24 cellular contexts compared by ENCODE assay signal in genomic region chr16:88985521-88985920, GRCh38. TPM values are rescaled to one million over a fixed set of nuclear protein-coding genes. Genes with fewer than 3 reads are reported as not detected.
"Had no signal": no experiment of that assay in that cellular context is flagged by ENCODE, and none has a peak within 500 bp of the region (broad histone marks: within the 10 kb centered on the region; RNA-seq: fewer than 3 reads in every experiment).

No MANE protein-coding gene starts in this region.

- H3K27ac ChIP-seq: cardiac muscle cell, heart left ventricle, left lung, neural progenitor cell, suprapubic skin, tibial nerve had no signal

- H3K4me2 ChIP-seq: neural progenitor cell had no signal

- H3K4me3 Mint-ChIP-seq: activated CD8-positive, alpha-beta T cell treated with anti-CD3 and anti-CD28 coated beads, Interleukin-2, amount 10 ng/mL, durations not matched to agents 7 days and 5 days; activated naive CD8-positive, alpha-beta T cell treated with anti-CD3 and anti-CD28 coated beads, Interleukin-2, amount 50 U/mL, for 24 hours; activated T-helper 1 cell treated with anti-CD3 and anti-CD28 coated beads, Interleukin-12 subunit alpha, Interleukin-12 subunit beta, Interleukin-2, Interleukin-4 antibody, amounts not matched to agents 30 ng/mL and 10 ng/mL and 1 ng/mL, durations not matched to agents 14 hours and 24 hours and 36 hours; mesothelial cell of epicardium; naive thymus-derived CD8-positive, alpha-beta T cell; neural progenitor cell; stimulated activated naive CD8-positive, alpha-beta T cell treated with anti-CD3 and anti-CD28 coated beads, Interleukin-15, amount 100 ng/mL, for 72 hours had no signal

- H3K9me3 ChIP-seq: heart left ventricle, left lung, suprapubic skin, tibial nerve had no signal

- ATAC-seq: activated CD8-positive, alpha-beta T cell treated with anti-CD3 and anti-CD28 coated beads, Interleukin-2, amount 10 ng/mL, durations not matched to agents 7 days and 5 days; activated naive CD8-positive, alpha-beta T cell treated with anti-CD3 and anti-CD28 coated beads, Interleukin-2, amount 50 U/mL, for 24 hours; heart left ventricle; left lung; naive thymus-derived CD8-positive, alpha-beta T cell; stimulated activated naive CD8-positive, alpha-beta T cell treated with anti-CD3 and anti-CD28 coated beads, Interleukin-15, amount 100 ng/mL, for 72 hours had no signal

- H3K27me3 ChIP-seq: cardiac muscle cell, neural progenitor cell had no signal

- H3K27me3 Mint-ChIP-seq: activated naive CD8-positive, alpha-beta T cell treated with anti-CD3 and anti-CD28 coated beads, Interleukin-2, amount 50 U/mL, for 24 hours had no signal

- FAIRE-seq: endometrium had no signal

- H3K9ac ChIP-seq: neural progenitor cell had no signal

- H3K4me3 ChIP-seq: cardiac muscle cell, heart left ventricle, left lung, neural progenitor cell, suprapubic skin, tibial nerve had no signal

- H2AFZ ChIP-seq: neural progenitor cell had no signal

- DNase-seq: activated CD4-positive, alpha-beta T cell treated with anti-CD3 and anti-CD28 coated beads for 1 hour; activated CD4-positive, alpha-beta T cell treated with anti-CD3 and anti-CD28 coated beads, Interleukin-2, amount 50 U/mL, for 1 hour; activated CD8-positive, alpha-beta T cell treated with anti-CD3 and anti-CD28 coated beads, Interleukin-2, amount 10 ng/mL, durations not matched to agents 7 days and 5 days; activated gamma-delta T cell; activated naive CD4-positive, alpha-beta T cell treated with anti-CD3 and anti-CD28 coated beads, Interleukin-2, amount 50 U/mL, for 16 hours; activated naive CD8-positive, alpha-beta T cell treated with anti-CD3 and anti-CD28 coated beads, Interleukin-2, amount 50 U/mL, for 24 hours; naive thymus-derived CD8-positive, alpha-beta T cell; stimulated activated CD4-positive, alpha-beta T cell treated with anti-CD3 and anti-CD28 coated beads, Interleukin-4, amount 100 ng/mL, for 24 hours; stimulated activated naive CD8-positive, alpha-beta T cell treated with anti-CD3 and anti-CD28 coated beads, Interleukin-15, amount 100 ng/mL, for 72 hours; T-helper 9 cell had no signal

- H3K27ac Mint-ChIP-seq: activated CD8-positive, alpha-beta T cell treated with anti-CD3 and anti-CD28 coated beads, Interleukin-2, amount 10 ng/mL, durations not matched to agents 7 days and 5 days; activated naive CD8-positive, alpha-beta T cell treated with anti-CD3 and anti-CD28 coated beads, Interleukin-2, amount 50 U/mL, for 24 hours; activated T-helper 1 cell treated with anti-CD3 and anti-CD28 coated beads, Interleukin-12 subunit alpha, Interleukin-12 subunit beta, Interleukin-2, Interleukin-4 antibody, amounts not matched to agents 30 ng/mL and 10 ng/mL and 1 ng/mL, durations not matched to agents 14 hours and 24 hours and 36 hours; mesothelial cell of epicardium; naive thymus-derived CD8-positive, alpha-beta T cell; neural progenitor cell; progenitor cell of endocrine pancreas; stimulated activated naive CD8-positive, alpha-beta T cell treated with anti-CD3 and anti-CD28 coated beads, Interleukin-15, amount 100 ng/mL, for 72 hours had no signal

- H3K4me1 ChIP-seq: heart left ventricle, left lung, neural progenitor cell, suprapubic skin, tibial nerve had no signal

- H3K36me3 Mint-ChIP-seq: mesothelial cell of epicardium; naive thymus-derived CD8-positive, alpha-beta T cell; neural progenitor cell had no signal

- H3K36me3 ChIP-seq: cardiac muscle cell, heart left ventricle, left lung, neural progenitor cell, suprapubic skin, tibial nerve had no signal

- H3K9me3 Mint-ChIP-seq: activated naive CD8-positive, alpha-beta T cell treated with anti-CD3 and anti-CD28 coated beads, Interleukin-2, amount 50 U/mL, for 24 hours; activated T-helper 1 cell treated with anti-CD3 and anti-CD28 coated beads, Interleukin-12 subunit alpha, Interleukin-12 subunit beta, Interleukin-2, Interleukin-4 antibody, amounts not matched to agents 30 ng/mL and 10 ng/mL and 1 ng/mL, durations not matched to agents 14 hours and 24 hours and 36 hours; mesothelial cell of epicardium; naive thymus-derived CD8-positive, alpha-beta T cell; neural progenitor cell; stimulated activated naive CD8-positive, alpha-beta T cell treated with anti-CD3 and anti-CD28 coated beads, Interleukin-15, amount 100 ng/mL, for 72 hours had no signal

- H3K4me1 Mint-ChIP-seq: mesothelial cell of epicardium had no signal

RNA-seq across cellular contexts. Expression of gene CBFA2T3, which starts 8.5 kb away (rescaled TPM):
- total RNA-seq: activated CD8-positive, alpha-beta T cell treated with anti-CD3 and anti-CD28 coated beads, Interleukin-2, amount 10 ng/mL, durations not matched to agents 7 days and 5 days; activated T-helper 1 cell treated with anti-CD3 and anti-CD28 coated beads, Interleukin-12 subunit alpha, Interleukin-12 subunit beta, Interleukin-2, Interleukin-4 antibody, amounts not matched to agents 30 ng/mL and 10 ng/mL and 1 ng/mL, durations not matched to agents 14 hours and 24 hours and 36 hours; chondrocyte; fibroblast of villous mesenchyme; lung microvascular endothelial cell; osteoblast had no signal
